Comparison of ENCODE assay signal across 8 cellular contexts in the genomic region with DNA sequence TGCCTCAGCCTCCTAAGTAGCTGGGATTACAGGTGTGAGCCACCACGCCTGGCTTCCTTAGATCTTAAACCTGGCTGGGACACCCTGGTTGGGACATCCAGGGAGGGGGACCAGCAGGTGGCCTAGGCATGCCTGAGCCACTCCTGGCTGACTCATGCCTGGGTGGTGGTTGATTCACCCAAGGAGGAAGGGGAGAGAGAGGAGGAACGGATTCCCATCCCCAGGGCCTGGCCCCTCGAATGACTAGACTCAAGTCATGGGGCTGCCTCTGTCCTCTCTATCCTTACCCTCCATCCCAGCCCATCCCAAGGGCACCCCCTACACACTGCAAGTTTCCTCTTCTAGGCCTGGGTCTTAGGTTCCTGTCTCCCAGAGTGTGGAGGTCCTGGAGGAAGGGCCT. TPM values are rescaled to one million over a fixed set of nuclear protein-coding genes. Genes with fewer than 3 reads are reported as not detected.
DNase-seq lines count a peak whose midpoint lies in the region; ATAC-seq and TF ChIP-seq lines count a peak whose summit lies in the region.

No MANE protein-coding gene starts in this region.

- no peaks in the 10 kb centered on the region for H3K36me3 ChIP-seq in skeletal muscle satellite cell (ENCODE audit: insufficient read depth, low read length)

- H3K9ac ChIP-seq in skeletal muscle satellite cell (ENCODE audit: low read depth, low read length), result no peak overlapping the region

- peak; percentile 21 for TF ChIP-seq CTCF in epithelial cell of esophagus (IDR thresholded peaks at IDR 0.05; ENCODE audit: insufficient read depth, low read depth, low read length, missing control alignments)

- no peak overlapping the region for H3K4me2 ChIP-seq in skeletal muscle satellite cell (ENCODE audit: low read length)

- H3K4me1 ChIP-seq in skeletal muscle satellite cell (ENCODE audit: control insufficient read depth, insufficient read depth, low read length), result peaks cover 46% of the 10 kb centered on the region

- DNase-seq in Daoy (ENCODE audit: low read depth), result peak; percentile 92
- DNase-seq in T follicular helper cell (ENCODE audit: low read depth), result peak; percentile 44
- DNase-seq in epithelial cell of esophagus (ENCODE audit: low read depth), result peak; percentile 96
- no peak for DNase-seq in pons (ENCODE audit: low spot score)
- no peak for DNase-seq in NCI-H187 (lab: John Stamatoyannopoulos, UW)

- no peak for ATAC-seq in HG03439 (IDR thresholded peaks at IDR 0.05; ENCODE audit: unreplicated experiment)
- no peak for ATAC-seq in GM21390 (IDR thresholded peaks at IDR 0.05; ENCODE audit: unreplicated experiment)

- H3K9me3 ChIP-seq in skeletal muscle satellite cell (replicated peaks; ENCODE audit: low read length), result no peaks in the 10 kb centered on the region

- H3K27me3 ChIP-seq in skeletal muscle satellite cell (ENCODE audit: control insufficient read depth, insufficient read depth, low read length), result no peaks in the 10 kb centered on the region

- H3K4me3 ChIP-seq in epithelial cell of esophagus (ENCODE audit: low read length) (no peak overlapping the region), skeletal muscle satellite cell (ENCODE audit: low read length) (peak overlapping the region; percentile 30)

RNA-seq across cellular contexts. Expression of a gene that starts 12.7 kb away (rescaled TPM):
- total RNA-seq in Daoy (2014; rRNA removed; shearing (Covaris generic)), result 2.9 and 6.3 TPM in 2 replicates
- 6.3 and 6.6 TPM in 2 replicates for total RNA-seq in skeletal muscle satellite cell (2012; rRNA removed)

RNA-seq across cellular contexts. Expression of a gene that starts 30.4 kb away (rescaled TPM):
- total RNA-seq in Daoy (2014; rRNA removed; shearing (Covaris generic)), result 51.9 and 56.2 TPM in 2 replicates
- 13.7 and 16.6 TPM in 2 replicates for total RNA-seq in skeletal muscle satellite cell (2012; rRNA removed)

RNA-seq across cellular contexts. Expression of a gene that starts 37.5 kb away (rescaled TPM):
- 0.18 and 0.51 TPM in 2 replicates for total RNA-seq in Daoy (2014; rRNA removed; shearing (Covaris generic))
- total RNA-seq in skeletal muscle satellite cell (2012; rRNA removed), result 7.2 and 9.6 TPM in 2 replicates

RNA-seq across cellular contexts. Expression of a gene that starts 51.2 kb away (rescaled TPM):
- total RNA-seq in Daoy (2014; rRNA removed; shearing (Covaris generic)), result 29.1 and 78.4 TPM in 2 replicates
- 59.2 and 77.3 TPM in 2 replicates for total RNA-seq in skeletal muscle satellite cell (2012; rRNA removed)

Comparison
In these comparisons a context has a peak if more than half of its experiments do, and no peak if none do; other contexts are left out.
1. DNase-seq: peak in Daoy (single experiment), T follicular helper cell (single experiment) and epithelial cell of esophagus (single experiment); none in pons (single experiment) and NCI-H187 (0 of 2).